Comparison of ENCODE assay signal across 29 cellular contexts in genomic region chr4:98249831-98250230, GRCh38.
"Had no signal": no experiment of that assay in that cellular context is flagged by ENCODE, and none has a peak within 500 bp of the region (broad histone marks: within the 10 kb centered on the region; RNA-seq: fewer than 3 reads in every experiment).

No MANE protein-coding gene starts in this region.

- H3K9me3 ChIP-seq: left lung, lower lobe of right lung, pancreas, prostate gland, sigmoid colon, spleen, tibial nerve, uterus had no signal

- H3K4me3 Mint-ChIP-seq: immature natural killer cell; naive thymus-derived CD8-positive, alpha-beta T cell; nephron; neural crest cell; stimulated activated memory B cell treated with anti-CD40 and anti-IgM and Interleukin-4, amounts not matched to agents 10 μg/mL and 1 μg/mL and 100 μg/mL, for 72 hours; stimulated activated naive CD8-positive, alpha-beta T cell treated with anti-CD3 and anti-CD28 coated beads, Interleukin-15, amount 100 ng/mL, for 72 hours; type B pancreatic cell had no signal

- DNase-seq: hypothalamus; immature natural killer cell; kidney; left colon; left lung; lower lobe of right lung; mammary epithelial cell; mesenchymal stem cell; naive thymus-derived CD8-positive, alpha-beta T cell; nucleus accumbens; pancreas; posterior cingulate gyrus; retina; right cardiac atrium; sigmoid colon; small intestine; spleen; stimulated activated CD4-positive, alpha-beta T cell treated with anti-CD3 and anti-CD28 coated beads, Interleukin-4, amount 100 ng/mL, for 24 hours; stimulated activated naive CD4-positive, alpha-beta T cell treated with Interleukin-2 at 50 U/mL for 16 hours; stimulated activated naive CD8-positive, alpha-beta T cell treated with anti-CD3 and anti-CD28 coated beads, Interleukin-15, amount 100 ng/mL, for 72 hours; substantia nigra; uterus had no signal

- H3K4me1 ChIP-seq: left lung, lower lobe of right lung, pancreas, prostate gland, spleen, tibial nerve, uterus had no signal

- H3K36me3 Mint-ChIP-seq: type B pancreatic cell had no signal

- H3K27ac ChIP-seq: left lung, lower lobe of right lung, pancreas, prostate gland, sigmoid colon, spleen, tibial nerve, uterus had no signal

- H3K4me3 ChIP-seq: left lung, lower lobe of right lung, pancreas, prostate gland, sigmoid colon, spleen, tibial nerve, uterus had no signal

- FAIRE-seq: islet of Langerhans, kidney, pancreas, small intestine had no signal

- H3K4me1 Mint-ChIP-seq: immature natural killer cell; naive thymus-derived CD8-positive, alpha-beta T cell; nephron; neural crest cell had no signal

- H3K9me3 Mint-ChIP-seq: naive thymus-derived CD8-positive, alpha-beta T cell; nephron; neural crest cell; stimulated activated memory B cell treated with anti-CD40 and anti-IgM and Interleukin-4, amounts not matched to agents 10 μg/mL and 1 μg/mL and 100 μg/mL, for 72 hours; type B pancreatic cell had no signal

- ATAC-seq: left colon; left lung; lower lobe of right lung; naive thymus-derived CD8-positive, alpha-beta T cell; pancreas; right cardiac atrium; stimulated activated memory B cell treated with anti-CD40 and anti-IgM and Interleukin-4, amounts not matched to agents 10 μg/mL and 1 μg/mL and 100 μg/mL, for 72 hours had no signal

- H3K27me3 ChIP-seq: left lung, pancreas, sigmoid colon, spleen, tibial nerve, uterus had no signal

- H3K27ac Mint-ChIP-seq: immature natural killer cell; naive thymus-derived CD8-positive, alpha-beta T cell; nephron; stimulated activated memory B cell treated with anti-CD40 and anti-IgM and Interleukin-4, amounts not matched to agents 10 μg/mL and 1 μg/mL and 100 μg/mL, for 72 hours; type B pancreatic cell had no signal

- H3K36me3 ChIP-seq: left lung, lower lobe of right lung, pancreas, prostate gland, sigmoid colon, spleen, tibial nerve, uterus had no signal

- H3K27me3 Mint-ChIP-seq: type B pancreatic cell had no signal
